In genomic region chr18:23825978-23826405, GRCh38 we compare ENCODE assay signal across 8 cellular contexts.
A peak's percentile ranks its signal among the peaks of the same experiment; 100 is the strongest.
DNase-seq lines count a peak whose midpoint lies in the region; ATAC-seq and TF ChIP-seq lines count a peak whose summit lies in the region.

No MANE protein-coding gene starts in this region.

- intact Hi-C loops in Right ventricle myocardium inferior (cut with DNase I) (no loop called here), cardiac septum (cut with DNase I) (loop anchor here (5.0 kb wide), 3 partner anchors 91 to 291 kb away; no protein-coding TSS in a partner anchor), right cardiac atrium (cut with DNase I) (loop anchor here in 1 of 4 donors (10.0 kb wide), 1 partner anchor 89 kb away; no protein-coding TSS in a partner anchor)

- DNase-seq in Right ventricle myocardium inferior (ENCODE audit: missing footprints) (no peak), cardiac septum (ENCODE audit: low spot score) (no peak), right cardiac atrium (peak; percentile 45 to 74 (median 71)), stromal cell of bone marrow (ENCODE audit: low read depth) (peak; percentile 98), WERI-Rb-1 (no peak)
- DNase-seq in activated effector memory CD4-positive, alpha-beta T cell treated with Interleukin-2 at 50 U/mL for 16 hours, result no peak

- ATAC-seq in Right ventricle myocardium inferior (peak; percentile 96), right cardiac atrium (peak; percentile 97), GM21717 (IDR thresholded peaks at IDR 0.05; ENCODE audit: unreplicated experiment) (no peak)

- H3K36me3 ChIP-seq in WERI-Rb-1, result peaks cover 4% of the 10 kb centered on the region; the same call in 1 of the 2 replicates

- peaks cover 2% of the 10 kb centered on the region for H3K9me3 Mint-ChIP-seq in activated naive CD8-positive, alpha-beta T cell (ENCODE audit: low read depth)

- H3K27me3 Mint-ChIP-seq in activated naive CD8-positive, alpha-beta T cell, result no peaks in the 10 kb centered on the region

- peaks cover 42% of the 10 kb centered on the region for H3K4me1 Mint-ChIP-seq in activated naive CD8-positive, alpha-beta T cell (ENCODE audit: low read depth)

- H3K4me3 Mint-ChIP-seq in activated naive CD8-positive, alpha-beta T cell, result no peak overlapping the region

- peak overlapping the region; percentile 4 for H3K27ac Mint-ChIP-seq in activated naive CD8-positive, alpha-beta T cell

- no peak overlapping the region for H3K4me3 ChIP-seq in right cardiac atrium (ENCODE audit: low read length)
- no peak overlapping the region for H3K4me3 ChIP-seq in WERI-Rb-1 (ENCODE audit: low read depth, low read length)

- H3K9me3 ChIP-seq in right cardiac atrium (ENCODE audit: control insufficient read depth, low read length) (no peaks in the 10 kb centered on the region), WERI-Rb-1 (ENCODE audit: severe bottlenecking) (no peaks in the 10 kb centered on the region)

- no peak for TF ChIP-seq CTCF in WERI-Rb-1 (IDR thresholded peaks at IDR 0.05; ENCODE audit: low read depth, low read length)

- WGBS in right cardiac atrium, result 10% methylated on average over 6 of the region's 6 CpGs

- H3K27me3 ChIP-seq in right cardiac atrium (ENCODE audit: control insufficient read depth, insufficient read depth) (no peaks in the 10 kb centered on the region), WERI-Rb-1 (ENCODE audit: insufficient read depth, low read depth, severe bottlenecking) (no peaks in the 10 kb centered on the region)

- H3K27ac ChIP-seq in right cardiac atrium (ENCODE audit: low read length), result no peak overlapping the region
- no peak overlapping the region for H3K27ac ChIP-seq in WERI-Rb-1

- no peaks in the 10 kb centered on the region for H3K36me3 Mint-ChIP-seq in activated naive CD8-positive, alpha-beta T cell

- H3K4me1 ChIP-seq in right cardiac atrium (ENCODE audit: control insufficient read depth, insufficient read depth, low read length), result peaks cover 6% of the 10 kb centered on the region

Comparison
In these comparisons a context has a peak if more than half of its experiments do, and no peak if none do; other contexts are left out.
1. DNase-seq: peak in right cardiac atrium (3 of 3) and stromal cell of bone marrow (single experiment); none in Right ventricle myocardium inferior (single experiment), cardiac septum (single experiment), WERI-Rb-1 (single experiment) and activated effector memory CD4-positive, alpha-beta T cell treated with Interleukin-2 at 50 U/mL for 16 hours (single experiment).